ENCODE assay signal across 23 cellular contexts in the genomic region with DNA sequence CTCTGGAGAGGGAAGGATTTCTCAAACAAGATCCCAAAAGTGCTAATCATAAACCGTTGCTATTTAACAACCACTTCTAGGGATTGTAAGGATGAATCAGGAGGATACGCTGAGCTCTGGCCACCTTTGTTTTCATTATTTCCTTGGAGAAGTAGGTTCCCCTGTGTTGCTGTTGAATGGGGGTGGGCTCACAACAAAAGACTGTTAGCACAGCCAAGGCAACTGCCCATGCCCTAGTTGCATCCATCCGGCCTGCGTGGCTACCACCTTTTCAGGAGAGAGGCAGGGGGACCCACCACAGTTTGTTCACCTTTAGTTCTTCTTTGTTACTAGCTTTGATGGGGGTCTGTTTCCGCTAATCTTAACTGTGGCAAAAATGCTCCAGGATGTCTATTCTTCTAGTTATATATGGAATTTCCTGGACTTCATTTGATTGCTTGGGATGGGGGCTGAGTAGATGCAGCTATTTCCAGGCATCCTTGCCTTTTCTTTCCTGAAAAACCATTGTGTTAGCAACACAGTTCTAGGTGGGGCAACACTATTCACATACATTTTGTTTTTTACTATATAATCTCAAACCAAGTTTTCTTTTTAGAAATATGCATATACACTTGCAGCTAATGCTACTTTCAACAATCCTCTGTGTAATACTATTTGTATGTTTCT.
"Had no signal": no experiment of that assay in that cellular context is flagged by ENCODE, and none has a peak within 500 bp of the region (broad histone marks: within the 10 kb centered on the region; RNA-seq: fewer than 3 reads in every experiment).

No MANE protein-coding gene starts in this region.

- H3K27ac Mint-ChIP-seq: dendritic cell treated with granulocyte-macrophage colony-stimulating factor and Interleukin-4, amounts not matched to agents 40 ng/mL and 50 ng/mL, for 4 days; immature natural killer cell; memory B cell; mesothelial cell of epicardium; natural killer cell had no signal

- H3K27me3 Mint-ChIP-seq: memory B cell had no signal

- H3K4me3 ChIP-seq: left lung, lower lobe of right lung, stomach, thoracic aorta, transverse colon had no signal

- H3K27me3 ChIP-seq: foreskin keratinocyte, left lung, neutrophil, stomach, transverse colon had no signal

- H3K4me1 Mint-ChIP-seq: immature natural killer cell, memory B cell, natural killer cell had no signal

- ATAC-seq: foreskin keratinocyte, left lung, lower lobe of right lung, natural killer cell had no signal

- FAIRE-seq: colon, keratinocyte, small intestine had no signal

- H3K36me3 Mint-ChIP-seq: immature natural killer cell, memory B cell, mesothelial cell of epicardium, natural killer cell had no signal

- H3K27ac ChIP-seq: foreskin keratinocyte, left lung, lower lobe of right lung, neutrophil, stomach, thoracic aorta, transverse colon had no signal

- H3K4me1 ChIP-seq: left lung, stomach, transverse colon had no signal

- H3K9me3 Mint-ChIP-seq: dendritic cell treated with granulocyte-macrophage colony-stimulating factor and Interleukin-4, amounts not matched to agents 40 ng/mL and 50 ng/mL, for 4 days; immature natural killer cell; memory B cell; mesothelial cell of epicardium; natural killer cell had no signal

- H3K4me3 Mint-ChIP-seq: dendritic cell treated with granulocyte-macrophage colony-stimulating factor and Interleukin-4, amounts not matched to agents 40 ng/mL and 50 ng/mL, for 4 days; immature natural killer cell; memory B cell; mesothelial cell of epicardium; natural killer cell had no signal

- H3K9me3 ChIP-seq: left lung, lower lobe of right lung, neutrophil, stomach, thoracic aorta, transverse colon had no signal

- H3K36me3 ChIP-seq: left lung, lower lobe of right lung, neutrophil, stomach, thoracic aorta, transverse colon had no signal

- DNase-seq: cerebellar nuclear complex; erythroblast; foreskin keratinocyte; head of caudate nucleus; hypothalamus; immature natural killer cell; left lung; lower lobe of right lung; natural killer cell; posterior cingulate gyrus; stimulated activated CD4-positive, alpha-beta T cell treated with anti-CD3 and anti-CD28 coated beads, Interleukin-12 subunit alpha, Interleukin-12 subunit beta, amount 100 ng/mL, for 4 hours; stimulated activated naive CD4-positive, alpha-beta T cell; stomach; substantia nigra; transverse colon had no signal
